ENCODE assay signal across 1 cellular context in genomic region chr12:48686615-48687334, GRCh38.
TF ChIP-seq lines count a peak whose summit lies in the region.

No MANE protein-coding gene starts in this region.

TF ChIP-seq in K562, 482 proteins besides CTCF, POLR2A, EP300 and RAD21 (continued from another document):
- TF ChIP-seq ZNF609 (CRISPR knock-in tag; IDR thresholded peaks at IDR 0.05; ENCODE audit: borderline replicate concordance) (no peak), STAG1 (CRISPR knock-in tag; IDR thresholded peaks at IDR 0.05; ENCODE audit: borderline replicate concordance) (no peak), ATF7 (IDR thresholded peaks at IDR 0.05) (no peak), SUPT5H (IDR thresholded peaks at IDR 0.05) (0 out of 2 replicates have a peak, but pooled peaks have one; percentile 10), ZNF384 (IDR thresholded peaks at IDR 0.05; ENCODE audit: low read depth, low read length) (peak; percentile 78), TAL1 (IDR thresholded peaks at IDR 0.05) (peak; percentile 70), ADNP (tag; IDR thresholded peaks at IDR 0.05) (peak; percentile 59; the same call in 1 of the 2 replicates), HES1 (IDR thresholded peaks at IDR 0.05; ENCODE audit: low read depth) (no peak), TCF3 (CRISPR knock-in tag; IDR thresholded peaks at IDR 0.05) (peak; percentile 70), TEAD4 (IDR thresholded peaks at IDR 0.05; ENCODE audit: low read length) (0 out of 2 replicates have a peak, but pooled peaks have one; percentile 33), TEAD4 (CRISPR knock-in tag; IDR thresholded peaks at IDR 0.05; ENCODE audit: borderline replicate concordance) (no peak), CEBPG (CRISPR knock-in tag; IDR thresholded peaks at IDR 0.05) (no peak), CEBPG (tag; conservative IDR thresholded peaks at IDR 0.05 in 1 of 2, IDR thresholded peaks at IDR 0.05 in 1 of 2) (no peak), ZNF12 (CRISPR knock-in tag; IDR thresholded peaks at IDR 0.05) (no peak), CBX8 (IDR thresholded peaks at IDR 0.05; ENCODE audit: borderline replicate concordance, extremely low read depth, low read depth, low read length, poor library complexity, severe bottlenecking) (no peak), RBM39 (optimal IDR thresholded peaks at IDR 0.05; ENCODE audit: low read depth, low read length) (no peak), DIDO1 (tag; IDR thresholded peaks at IDR 0.05; ENCODE audit: low read depth) (no peak), ZNF24 (IDR thresholded peaks at IDR 0.05) (0 out of 2 replicates have a peak, but pooled peaks have one; percentile 17), ZEB2 (IDR thresholded peaks at IDR 0.05) (peak; percentile 20; the same call in 1 of the 2 replicates), TRIM24 (IDR thresholded peaks at IDR 0.05) (peak in 1 of 2 experiments; percentile 50; a peak in 1 of 4 replicates), ZNF324 (CRISPR knock-in tag; IDR thresholded peaks at IDR 0.05) (no peak), MYC (IDR thresholded peaks at IDR 0.05; ENCODE audit: low read depth, low read length) (no peak), MYC (CRISPR knock-in tag; IDR thresholded peaks at IDR 0.05; ENCODE audit: borderline replicate concordance, low read depth) (no peak), ZNF311 (CRISPR knock-in tag; IDR thresholded peaks at IDR 0.05) (no peak), TFAM (CRISPR knock-in tag; conservative IDR thresholded peaks at IDR 0.05) (no peak), PML (IDR thresholded peaks at IDR 0.05; ENCODE audit: low read length) (0 out of 2 replicates have a peak, but pooled peaks have one; percentile 19), CBX3 (IDR thresholded peaks at IDR 0.05; ENCODE audit: borderline replicate concordance in 1 of 2, low read length in 2 of 2) (0 out of 3 replicates have a peak, but pooled peaks of 1 of the 2 experiments have one; percentile 46), CBFA2T2 (conservative IDR thresholded peaks at IDR 0.05) (peak; percentile 60), STAT5A (IDR thresholded peaks at IDR 0.05; ENCODE audit: borderline replicate concordance, low read length) (0 out of 2 replicates have a peak, but pooled peaks have one; percentile 15), HOMEZ (CRISPR knock-in tag; IDR thresholded peaks at IDR 0.05) (no peak), STAT5B (CRISPR knock-in tag; IDR thresholded peaks at IDR 0.05) (no peak), CXXC5 (CRISPR knock-in tag; IDR thresholded peaks at IDR 0.05) (0 out of 2 replicates have a peak, but pooled peaks have one; percentile 25), FOXM1 (IDR thresholded peaks at IDR 0.05; ENCODE audit: low read depth) (no peak; the same call in 1 of the 2 replicates), FOXM1 (CRISPR knock-in tag; IDR thresholded peaks at IDR 0.05; ENCODE audit: low read depth) (no peak), CGGBP1 (CRISPR knock-in tag; IDR thresholded peaks at IDR 0.05) (no peak), ARID1B (IDR thresholded peaks at IDR 0.05) (peak; percentile 45; the same call in 1 of the 2 replicates), ZNF780A (CRISPR knock-in tag; IDR thresholded peaks at IDR 0.05) (no peak), SMARCE1 (IDR thresholded peaks at IDR 0.05) (0 out of 2 replicates have a peak, but pooled peaks have one; percentile 13), MTF1 (CRISPR knock-in tag; IDR thresholded peaks at IDR 0.05; ENCODE audit: borderline replicate concordance) (no peak), RBM25 (IDR thresholded peaks at IDR 0.05; ENCODE audit: low read depth, low read length, severe bottlenecking) (peak; percentile 13), TARDBP (IDR thresholded peaks at IDR 0.05) (no peak), NCOR1 (IDR thresholded peaks at IDR 0.05) (peak; percentile 5; the same call in 1 of the 2 replicates), ZNF121 (CRISPR knock-in tag; conservative IDR thresholded peaks at IDR 0.05) (peak; percentile 40; the same call in 1 of the 2 replicates), NFATC3 (IDR thresholded peaks at IDR 0.05) (peak; percentile 72), RERE (CRISPR knock-in tag; IDR thresholded peaks at IDR 0.05; ENCODE audit: borderline replicate concordance) (no peak), RAD51 (IDR thresholded peaks at IDR 0.05; ENCODE audit: borderline replicate concordance, low read depth) (no peak), CBFB (CRISPR knock-in tag; IDR thresholded peaks at IDR 0.05) (no peak), CCNT2 (IDR thresholded peaks at IDR 0.05; ENCODE audit: borderline replicate concordance, extremely low read depth, insufficient read length, low read depth, low read length) (no peak), ZSCAN32 (CRISPR knock-in tag; IDR thresholded peaks at IDR 0.05) (no peak), CBFA2T3 (IDR thresholded peaks at IDR 0.05) (peak; percentile 74), ZNF518B (CRISPR knock-in tag; IDR thresholded peaks at IDR 0.05) (no peak), GATA2 (CRISPR knock-in tag; IDR thresholded peaks at IDR 0.05) (0 out of 2 replicates have a peak, but pooled peaks have one; percentile 24), SPI1 (IDR thresholded peaks at IDR 0.05; ENCODE audit: borderline replicate concordance, low read depth, low read length) (no peak), RBM22 (IDR thresholded peaks at IDR 0.05; ENCODE audit: low read depth, low read length, poor library complexity, severe bottlenecking) (no peak)
